In genomic region chr2:162009543-162009942, GRCh38 we compare ENCODE assay signal across 1 cellular context.
TF ChIP-seq lines count a peak whose summit lies in the region.

No MANE protein-coding gene starts in this region.

TF ChIP-seq in GM23338, 12 proteins besides CTCF, POLR2A, EP300 and RAD21:
- no peak for TF ChIP-seq ETS1 (IDR thresholded peaks at IDR 0.05)
- no peak for TF ChIP-seq STAT1 (IDR thresholded peaks at IDR 0.05; ENCODE audit: unreplicated experiment)
- TF ChIP-seq ZNF114 (CRISPR knock-in tag; IDR thresholded peaks at IDR 0.05): no peak
- no peak for TF ChIP-seq REST (IDR thresholded peaks at IDR 0.05; ENCODE audit: unreplicated experiment)
- TF ChIP-seq ZNF462 (CRISPR knock-in tag; IDR thresholded peaks at IDR 0.05): no peak
- TF ChIP-seq CREB1 (CRISPR knock-in tag; IDR thresholded peaks at IDR 0.05; ENCODE audit: low read depth): no peak
- no peak for TF ChIP-seq ZNF331 (CRISPR knock-in tag; IDR thresholded peaks at IDR 0.05; ENCODE audit: low read depth)
- no peak for TF ChIP-seq JUNB (IDR thresholded peaks at IDR 0.05; ENCODE audit: unreplicated experiment)
- TF ChIP-seq NANOG (IDR thresholded peaks at IDR 0.05; ENCODE audit: borderline replicate concordance): no peak
- no peak for TF ChIP-seq EZH2phosphoT487 (IDR thresholded peaks at IDR 0.05; ENCODE audit: unreplicated experiment)
- no peak for TF ChIP-seq POLR2AphosphoS5 (IDR thresholded peaks at IDR 0.05; ENCODE audit: low read depth)
- no peak for TF ChIP-seq EZH2 (IDR thresholded peaks at IDR 0.05; ENCODE audit: low read depth, unreplicated experiment)
